In genomic region chr19:35090160-35090794, GRCh38 we compare ENCODE assay signal across 8 cellular contexts. TPM values are rescaled to one million over a fixed set of nuclear protein-coding genes. Genes with fewer than 3 reads are reported as not detected.
DNase-seq lines count a peak whose midpoint lies in the region; ATAC-seq and TF ChIP-seq lines count a peak whose summit lies in the region.

No MANE protein-coding gene starts in this region.

- no peaks in the 10 kb centered on the region for H3K9me3 Mint-ChIP-seq in activated T-cell treated with anti-CD3 and anti-CD28 coated beads, Interleukin-2, amount 50 U/mL, for 4 hours

- H3K4me3 Mint-ChIP-seq in activated T-cell treated with anti-CD3 and anti-CD28 coated beads, Interleukin-2, amount 50 U/mL, for 4 hours = no peak overlapping the region

- no peak for TF ChIP-seq RAD21 in neural cell (conservative IDR thresholded peaks at IDR 0.05)

- POLR2A ChIA-PET in HEK293T (lab: Yijun Ruan, JAX) = no interaction called here

- DNase-seq in HEK293T (ENCODE audit: extremely low spot score) (peak; percentile 81), NCI-H748 treated with DMSO at 0.1 percent for 48 hours (lab: John Stamatoyannopoulos, UW) (peak; percentile 18), fibroblast of villous mesenchyme (ENCODE audit: low read depth) (peak; percentile 58), uterus (peak; percentile 29 to 53)
- peak; percentile 32 for DNase-seq in activated T-cell treated with anti-CD3 and anti-CD28 coated beads, Interleukin-2, amount 50 U/mL, for 4 hours

- TF ChIP-seq POLR2A in uterus (IDR thresholded peaks at IDR 0.05) = no peak

- H3K4me3 ChIP-seq in BLaER1 treated with 17β-estradiol and CSF1 and Interleukin-3, amounts not matched to agents 10 nM and 100 nM = no peak overlapping the region
- H3K4me3 ChIP-seq in fibroblast of villous mesenchyme (ENCODE audit: low read depth, low read length) (no peak overlapping the region), neural cell (ENCODE audit: low read length) (no peak overlapping the region), uterus (no peak overlapping the region)

- TF ChIP-seq CTCF in fibroblast of villous mesenchyme (IDR thresholded peaks at IDR 0.05; ENCODE audit: insufficient read depth, low read depth, low read length) (peak; percentile 64), neural cell (IDR thresholded peaks at IDR 0.05; ENCODE audit: poor library complexity, severe bottlenecking) (peak; percentile 48), uterus (IDR thresholded peaks at IDR 0.05) (peak; percentile 43 to 59 (median 53))

- intact Hi-C loops in uterus (cut with DNase I; ENCODE audit: low total_unique reads) = no loop called here

- H3K9ac ChIP-seq in BLaER1 treated with 17β-estradiol and CSF1 and Interleukin-3, amounts not matched to agents 10 nM and 100 nM = 0 out of 22 replicates have a peak overlapping the region, but pooled peaks of 1 of the 11 experiments have one; percentile 33
- H3K9ac ChIP-seq in neural cell (ENCODE audit: low read length) = no peak overlapping the region

- H3K27me3 ChIP-seq in BLaER1 treated with 17β-estradiol and CSF1 and Interleukin-3, amounts not matched to agents 10 nM and 100 nM = peaks cover 0 to 12% (median 0%) of the 10 kb centered on the region in 11 experiments; a peak in 4 of 22 replicates
- no peaks in the 10 kb centered on the region for H3K27me3 ChIP-seq in neural cell (ENCODE audit: insufficient read depth, low read depth, low read length)
- peaks cover 0 to 5% of the 10 kb centered on the region in 2 donors for H3K27me3 ChIP-seq in uterus

- peaks cover 16% of the 10 kb centered on the region for H3K4me1 Mint-ChIP-seq in activated T-cell treated with anti-CD3 and anti-CD28 coated beads, Interleukin-2, amount 50 U/mL, for 4 hours (ENCODE audit: low read depth)

- H3K27me3 Mint-ChIP-seq in activated T-cell treated with anti-CD3 and anti-CD28 coated beads, Interleukin-2, amount 50 U/mL, for 4 hours (ENCODE audit: low read depth) = peaks cover 4% of the 10 kb centered on the region

- no peaks in the 10 kb centered on the region for H3K36me3 Mint-ChIP-seq in activated T-cell treated with anti-CD3 and anti-CD28 coated beads, Interleukin-2, amount 50 U/mL, for 4 hours (ENCODE audit: insufficient read depth)

- peak overlapping the region; percentile 17 to 94 (median 65); a peak in 21 of 22 replicates for H3K4me2 ChIP-seq in BLaER1 treated with 17β-estradiol and CSF1 and Interleukin-3, amounts not matched to agents 10 nM and 100 nM
- H3K4me2 ChIP-seq in neural cell (ENCODE audit: low read length) = no peak overlapping the region

- H3F3A ChIP-seq in neural cell (ENCODE audit: insufficient read depth, low read length, poor library complexity, severe bottlenecking) = no peaks in the 10 kb centered on the region

- CTCF ChIA-PET in HEK293T (lab: Yijun Ruan, JAX) = interaction anchor here (1.3 kb wide), 1 partner anchor 23 kb away, joined by 3 read pairs; no protein-coding TSS in a partner anchor

- no peaks in the 10 kb centered on the region for H3K79me2 ChIP-seq in neural cell (replicated peaks; ENCODE audit: insufficient read depth, low read length)

- H3K27ac ChIP-seq in BLaER1 treated with 17β-estradiol and CSF1 and Interleukin-3, amounts not matched to agents 10 nM and 100 nM = no peak overlapping the region
- H3K27ac ChIP-seq in neural cell (ENCODE audit: low read length) (no peak overlapping the region), uterus (no peak overlapping the region)

- H4K20me1 ChIP-seq in BLaER1 treated with 17β-estradiol and CSF1 and Interleukin-3, amounts not matched to agents 10 nM and 100 nM = no peaks in the 10 kb centered on the region
- no peaks in the 10 kb centered on the region for H4K20me1 ChIP-seq in neural cell (ENCODE audit: insufficient read depth)

- ATAC-seq in activated T-cell treated with anti-CD3 and anti-CD28 coated beads, Interleukin-2, amount 50 U/mL, for 4 hours = peak; percentile 82 to 87
- ATAC-seq in GM18909 (IDR thresholded peaks at IDR 0.05; ENCODE audit: poor library complexity, unreplicated experiment) = no peak

- H3K9me2 ChIP-seq in neural cell (ENCODE audit: insufficient read depth, low read length) = no peaks in the 10 kb centered on the region

- H3K36me3 ChIP-seq in BLaER1 treated with 17β-estradiol and CSF1 and Interleukin-3, amounts not matched to agents 10 nM and 100 nM = no peaks in the 10 kb centered on the region
- H3K36me3 ChIP-seq in neural cell (ENCODE audit: insufficient read depth, low read length) = no peaks in the 10 kb centered on the region
- no peaks in the 10 kb centered on the region for H3K36me3 ChIP-seq in uterus

- TF ChIP-seq EP300 in neural cell (conservative IDR thresholded peaks at IDR 0.05; ENCODE audit: poor library complexity, severe bottlenecking) = no peak

- H2AFZ ChIP-seq in neural cell (ENCODE audit: low read depth, low read length) = no peak overlapping the region

- H3K9me3 ChIP-seq in BLaER1 treated with 17β-estradiol and CSF1 and Interleukin-3, amounts not matched to agents 10 nM and 100 nM (replicated peaks in 1 of 11) = no peaks in the 10 kb centered on the region
- H3K9me3 ChIP-seq in neural cell (ENCODE audit: low read length) (no peaks in the 10 kb centered on the region), uterus (no peaks in the 10 kb centered on the region)

- peaks cover 12 to 66% (median 50%) of the 10 kb centered on the region in 10 experiments for H3K4me1 ChIP-seq in BLaER1 treated with 17β-estradiol and CSF1 and Interleukin-3, amounts not matched to agents 10 nM and 100 nM
- no peaks in the 10 kb centered on the region for H3K4me1 ChIP-seq in uterus

TF ChIP-seq in HEK293T, 16 proteins besides CTCF, POLR2A, EP300 and RAD21:
- TF ChIP-seq L3MBTL2 (conservative IDR thresholded peaks at IDR 0.05) (no peak), TARDBP (IDR thresholded peaks at IDR 0.05) (no peak), ELF4 (IDR thresholded peaks at IDR 0.05) (no peak)

TF ChIP-seq in neural cell, 6 proteins besides CTCF, POLR2A, EP300 and RAD21:
- TF ChIP-seq SMC3 (conservative IDR thresholded peaks at IDR 0.05; ENCODE audit: poor library complexity) (no peak), MXI1 (conservative IDR thresholded peaks at IDR 0.05; ENCODE audit: poor library complexity, severe bottlenecking) (no peak), TAF1 (IDR thresholded peaks at IDR 0.05; ENCODE audit: low read depth) (no peak), EZH2 (IDR thresholded peaks at IDR 0.05; ENCODE audit: borderline replicate concordance, insufficient read depth, low read length, poor library complexity, severe bottlenecking) (no peak), REST (IDR thresholded peaks at IDR 0.05; ENCODE audit: borderline replicate concordance) (no peak), POLR2AphosphoS5 (IDR thresholded peaks at IDR 0.05) (no peak)

RNA-seq across cellular contexts. Expression of gene FXYD3, which starts 25.3 kb away (rescaled TPM):
- total RNA-seq in activated T-cell treated with anti-CD3 and anti-CD28 coated beads, Interleukin-2, amount 50 U/mL, for 4 hours = under 1 TPM; 0.23 to 0.63 (median 0.41) TPM
- total RNA-seq in fibroblast of villous mesenchyme = not detected in 2 replicates
- not detected in 2 replicates for polyA plus RNA-seq in neural cell
- not detected in 2 replicates for polyA minus RNA-seq in neural cell
- 1 to 10 TPM; 1.5 to 3.8 (median 1.6) TPM for total RNA-seq in uterus

RNA-seq across cellular contexts. Expression of gene LGI4, which starts 44.6 kb away (rescaled TPM):
- under 1 TPM in 1 of 3 donors, not detected in 2; 0.14 TPM for total RNA-seq in activated T-cell treated with anti-CD3 and anti-CD28 coated beads, Interleukin-2, amount 50 U/mL, for 4 hours
- not detected in 2 replicates for total RNA-seq in fibroblast of villous mesenchyme
- polyA plus RNA-seq in neural cell = 0.63 and 3.1 TPM in 2 replicates
- 0.49 and 0.81 TPM in 2 replicates for polyA minus RNA-seq in neural cell
- total RNA-seq in uterus = 10 to 100 TPM in 3 of 4 donors, 1 to 10 TPM in 1; 5.1 to 44.4 (median 19.7) TPM

RNA-seq across cellular contexts. Expression of gene FXYD1, which starts 48.3 kb away (rescaled TPM):
- 1 to 10 TPM in 2 of 3 donors, under 1 TPM in 1; 0.95 to 1.6 (median 1.4) TPM for total RNA-seq in activated T-cell treated with anti-CD3 and anti-CD28 coated beads, Interleukin-2, amount 50 U/mL, for 4 hours
- total RNA-seq in fibroblast of villous mesenchyme (0.32 TPM in 1 of 2 replicates, not detected in the other), uterus (100 to 1,000 TPM in 2 of 4 donors, 10 to 100 TPM in 2; 18.1 to 214 (median 105) TPM)
- polyA plus RNA-seq in neural cell = not detected in 2 replicates
- not detected in 2 replicates for polyA minus RNA-seq in neural cell

RNA-seq across cellular contexts. Expression of gene HPN, which starts 48.8 kb away (rescaled TPM):
- total RNA-seq in activated T-cell treated with anti-CD3 and anti-CD28 coated beads, Interleukin-2, amount 50 U/mL, for 4 hours = under 1 TPM in 2 of 3 donors, not detected in 1; 0.26 to 0.38 TPM
- total RNA-seq in fibroblast of villous mesenchyme (not detected in 2 replicates), uterus (1 to 10 TPM in 2 of 4 donors, under 1 TPM in 2; 0.26 to 2.7 (median 0.68) TPM)
- 0.15 TPM in 1 of 2 replicates, not detected in the other for polyA plus RNA-seq in neural cell
- not detected in 2 replicates for polyA minus RNA-seq in neural cell

RNA-seq across cellular contexts. Expression of gene FXYD7, which starts 52.8 kb away (rescaled TPM):
- under 1 TPM in 1 of 3 donors, not detected in 2; 0.48 TPM for total RNA-seq in activated T-cell treated with anti-CD3 and anti-CD28 coated beads, Interleukin-2, amount 50 U/mL, for 4 hours
- total RNA-seq in fibroblast of villous mesenchyme (under 0.01 TPM in 1 of 2 replicates, not detected in the other), uterus (1 to 10 TPM in 1 of 4 donors, under 1 TPM in 1, not detected in 2; 0.83 to 3.7 TPM)
- polyA plus RNA-seq in neural cell = 35.7 and 37.6 TPM in 2 replicates
- polyA minus RNA-seq in neural cell = 19.5 and 27.2 TPM in 2 replicates

Comparison
In these comparisons a context has a peak if more than half of its experiments do, and no peak if none do; other contexts are left out.
1. DNase-seq: peak in every context shown above with its lines; median percentile 81 in HEK293T; 58 in fibroblast of villous mesenchyme; 41 in uterus; 32 in activated T-cell treated with anti-CD3 and anti-CD28 coated beads, Interleukin-2, amount 50 U/mL, for 4 hours; 18 in NCI-H748 treated with DMSO at 0.1 percent for 48 hours.
2. RNA of gene FXYD1, which starts 48.3 kb away (total RNA-seq): 18.1 to 214 TPM in uterus; 0.95 to 1.6 TPM in activated T-cell treated with anti-CD3 and anti-CD28 coated beads, Interleukin-2, amount 50 U/mL, for 4 hours and 0.32 TPM in fibroblast of villous mesenchyme; every median in the first group is over 4 times any median in the second.
3. Peak in every context shown above with its lines, with median percentiles within 50 percentile points of each other: CTCF ChIP-seq.